31 cellular contexts compared by ENCODE assay signal in the genomic region with DNA sequence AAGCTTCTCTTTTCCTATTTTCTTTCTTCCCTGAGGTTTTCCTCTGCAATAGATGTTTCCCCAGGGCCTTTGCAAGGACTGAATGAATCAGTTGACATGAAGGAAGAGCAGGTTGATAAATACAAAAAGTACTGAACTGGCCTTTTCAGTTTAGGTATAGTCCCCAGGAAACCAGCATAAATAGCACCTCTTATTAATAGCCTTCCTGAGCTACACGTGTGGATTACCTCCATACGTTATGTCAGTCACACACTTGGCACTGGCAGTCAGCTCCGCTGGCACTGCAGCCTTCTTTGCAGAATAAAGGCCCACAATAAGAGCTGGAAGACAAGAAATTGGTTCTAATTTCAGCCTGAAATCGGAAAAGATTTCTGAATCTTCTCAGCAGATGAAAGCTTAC.
"Had no signal": no experiment of that assay in that cellular context is flagged by ENCODE, and none has a peak within 500 bp of the region (broad histone marks: within the 10 kb centered on the region; RNA-seq: fewer than 3 reads in every experiment).

No MANE protein-coding gene starts in this region.

- ATAC-seq: activated CD8-positive, alpha-beta memory T cell treated with anti-CD3 and anti-CD28 coated beads, Interleukin-2, amount 10 ng/mL, durations not matched to agents 7 days and 5 days; body of pancreas; Panc1; SK-N-SH treated with all-trans-retinoic acid at 6 μM for 48 hours; T-cell; T-helper 17 cell had no signal

- DNase-seq: activated B cell treated with CpG ODN at 0.5 μM for 24 hours; activated CD4-positive, alpha-beta memory T cell treated with anti-CD3 and anti-CD28 coated beads, Interleukin-2, amount 10 ng/mL, durations not matched to agents 7 days and 5 days; activated CD4-positive, alpha-beta T cell treated with anti-CD3 and anti-CD28 coated beads for 48 hours; activated CD4-positive, CD25-positive, alpha-beta regulatory T cell treated with anti-CD3 and anti-CD28 coated beads, Interleukin-2, amount 50 U/mL, for 72 hours; activated CD8-positive, alpha-beta memory T cell treated with anti-CD3 and anti-CD28 coated beads for 24 hours; activated CD8-positive, alpha-beta memory T cell treated with anti-CD3 and anti-CD28 coated beads, Interleukin-2, amount 10 ng/mL, durations not matched to agents 7 days and 5 days; activated CD8-positive, alpha-beta memory T cell treated with anti-CD3 and anti-CD28 coated beads, Interleukin-2, amount 50 U/mL, for 48 hours; activated effector memory CD4-positive, alpha-beta T cell treated with Interleukin-2 at 50 U/mL for 16 hours; activated naive CD4-positive, alpha-beta T cell treated with anti-CD3 and anti-CD28 coated beads, Interleukin-2, amount 10 ng/mL, durations not matched to agents 7 days and 5 days; activated naive CD8-positive, alpha-beta T cell treated with anti-CD3 and anti-CD28 coated beads for 36 hours; activated T-cell treated with anti-CD3 and anti-CD28 coated beads, Interleukin-2, amount 50 U/mL, for 48 hours; amniotic stem cell; body of pancreas; NCI-H1048; NCI-H1105 treated with DMSO at 0.1 percent for 48 hours; NCI-H1436; NCI-H1694; NCI-H1930; NCI-H2081 treated with DMSO at 0.1 percent for 48 hours; NCI-H226; NCI-H446 treated with DMSO at 0.1 percent for 48 hours; NCI-H524 treated with DMSO at 0.1 percent for 48 hours; SIG-M5; T-cell; T-helper 17 cell; T-helper 9 cell had no signal

- H3K4me1 ChIP-seq: body of pancreas, breast epithelium had no signal

- H3K36me3 ChIP-seq: breast epithelium had no signal

- H3K9me3 ChIP-seq: body of pancreas, breast epithelium had no signal

- H3K27ac ChIP-seq: body of pancreas, breast epithelium, VCaP had no signal

- FAIRE-seq: astrocyte had no signal

- H3K27me3 ChIP-seq: body of pancreas, breast epithelium had no signal

- H3K4me3 ChIP-seq: body of pancreas, breast epithelium had no signal
